18 cellular contexts compared by ENCODE assay signal in genomic region chr5:19497229-19497815, GRCh38.
"Had no signal": no experiment of that assay in that cellular context is flagged by ENCODE, and none has a peak within 500 bp of the region (broad histone marks: within the 10 kb centered on the region; RNA-seq: fewer than 3 reads in every experiment).

No MANE protein-coding gene starts in this region.

- ATAC-seq: effector memory CD8-positive, alpha-beta T cell; left lobe of liver; natural killer cell; right lobe of liver; stimulated activated effector memory CD8-positive, alpha-beta T cell treated with anti-CD3 and anti-CD28 coated beads, Interleukin-12 subunit alpha, Interleukin-12 subunit beta, amount 100 ng/mL, for 72 hours had no signal

- DNase-seq: cortex of kidney; effector memory CD8-positive, alpha-beta T cell; erythroblast; esophagus squamous epithelium; kidney; natural killer cell; occipital lobe; ovary; right lobe of liver; stimulated activated CD4-positive, alpha-beta T cell treated with anti-CD3 and anti-CD28 coated beads, Interleukin-1b, Interleukin-23, amount 100 ng/mL, for 48 hours; stimulated activated CD4-positive, alpha-beta T cell treated with anti-CD3 and anti-CD28 coated beads, Interleukin-4, amount 100 ng/mL, for 24 hours; stimulated activated naive CD4-positive, alpha-beta T cell treated with Interleukin-2 at 50 U/mL for 16 hours; stomach; testis; tibial artery had no signal

- H3K4me3 ChIP-seq: esophagus squamous epithelium, lung, ovary, right lobe of liver, stomach, testis, tibial artery had no signal
